21 cellular contexts compared by ENCODE assay signal in genomic region chr11:9470765-9471164, GRCh38. TPM values are rescaled to one million over a fixed set of nuclear protein-coding genes. Genes with fewer than 3 reads are reported as not detected.
DNase-seq lines count a peak whose midpoint lies in the region; ATAC-seq, FAIRE-seq and TF ChIP-seq lines count a peak whose summit lies in the region.
"Had no signal": no experiment of that assay in that cellular context is flagged by ENCODE, and none has a peak within 500 bp of the region (broad histone marks: within the 10 kb centered on the region; RNA-seq: fewer than 3 reads in every experiment).

No MANE protein-coding gene starts in this region.

- H3K4me1 Mint-ChIP-seq in activated naive CD8-positive, alpha-beta T cell (ENCODE audit: low read depth): peaks cover 16% of the 10 kb centered on the region
- peaks cover 4% of the 10 kb centered on the region for H3K4me1 Mint-ChIP-seq in activated naive CD8-positive, alpha-beta T cell treated with anti-CD3 and anti-CD28 coated beads, Interleukin-2, amount 50 U/mL, for 24 hours
- peaks cover 15% of the 10 kb centered on the region for H3K4me1 Mint-ChIP-seq in T-helper 17 cell
- H3K4me1 Mint-ChIP-seq in endodermal cell: no peaks in the 10 kb centered on the region
- H3K4me1 Mint-ChIP-seq: CD14-positive monocyte had no signal

- TF ChIP-seq CTCF in endodermal cell (conservative IDR thresholded peaks at IDR 0.05) (no peak), left lung (IDR thresholded peaks at IDR 0.05) (no peak)

- no peak for DNase-seq in activated naive CD8-positive, alpha-beta T cell treated with anti-CD3 and anti-CD28 coated beads, Interleukin-2, amount 50 U/mL, for 24 hours
- DNase-seq in T-helper 17 cell: no peak
- DNase-seq in endodermal cell: no peak
- no peak for DNase-seq in RCC 7860 (ENCODE audit: low spot score)
- DNase-seq in left lung: no peak
- no peak for DNase-seq in C1 segment of cervical spinal cord (lab: John Stamatoyannopoulos, UW)
- DNase-seq: BE2C; CD8-positive, alpha-beta T cell; COR-L47; DMS153; DMS79 treated with DMSO at 0.1 percent for 48 hours; EL; GM23248; H7; KBM-7 had no signal

- no peak overlapping the region for H3K4me3 Mint-ChIP-seq in activated naive CD8-positive, alpha-beta T cell
- H3K4me3 Mint-ChIP-seq in activated naive CD8-positive, alpha-beta T cell treated with anti-CD3 and anti-CD28 coated beads, Interleukin-2, amount 50 U/mL, for 24 hours: no peak overlapping the region
- no peak overlapping the region for H3K4me3 Mint-ChIP-seq in T-helper 17 cell
- H3K4me3 Mint-ChIP-seq in endodermal cell: no peak overlapping the region
- H3K4me3 Mint-ChIP-seq: CD14-positive monocyte; CD8-positive, alpha-beta T cell had no signal

- no peaks in the 10 kb centered on the region for H3K9me3 ChIP-seq in T-helper 17 cell (ENCODE audit: control insufficient read depth, low read length, poor library complexity, severe bottlenecking)
- H3K9me3 ChIP-seq in endodermal cell (ENCODE audit: control insufficient read depth, low read length): no peaks in the 10 kb centered on the region
- no peaks in the 10 kb centered on the region for H3K9me3 ChIP-seq in left lung
- H3K9me3 ChIP-seq: BE2C had no signal

- H3K27ac ChIP-seq in endodermal cell (ENCODE audit: low read depth, low read length) (no peak overlapping the region), left lung (no peak overlapping the region)
- H3K27ac ChIP-seq: GM23248 had no signal

- FAIRE-seq in RCC 7860 (lab: Jason Lieb, UNC): no peak
- FAIRE-seq: D721Med, G401.6, GM12891, HTR-8/SVneo had no signal

- H3K27me3 Mint-ChIP-seq in activated naive CD8-positive, alpha-beta T cell: no peaks in the 10 kb centered on the region
- H3K27me3 Mint-ChIP-seq in activated naive CD8-positive, alpha-beta T cell treated with anti-CD3 and anti-CD28 coated beads, Interleukin-2, amount 50 U/mL, for 24 hours: no peaks in the 10 kb centered on the region
- no peaks in the 10 kb centered on the region for H3K27me3 Mint-ChIP-seq in T-helper 17 cell
- H3K27me3 Mint-ChIP-seq in endodermal cell (ENCODE audit: insufficient read depth): no peaks in the 10 kb centered on the region

- H3K36me3 Mint-ChIP-seq in activated naive CD8-positive, alpha-beta T cell: peaks cover 14% of the 10 kb centered on the region
- H3K36me3 Mint-ChIP-seq in activated naive CD8-positive, alpha-beta T cell treated with anti-CD3 and anti-CD28 coated beads, Interleukin-2, amount 50 U/mL, for 24 hours (ENCODE audit: low read depth): peaks cover 11% of the 10 kb centered on the region
- H3K36me3 Mint-ChIP-seq in T-helper 17 cell (ENCODE audit: low read depth) (peaks cover 9% of the 10 kb centered on the region), endodermal cell (ENCODE audit: low read depth) (peaks cover 35% of the 10 kb centered on the region)

- peak overlapping the region; percentile 16 for H3K27ac Mint-ChIP-seq in activated naive CD8-positive, alpha-beta T cell
- H3K27ac Mint-ChIP-seq in activated naive CD8-positive, alpha-beta T cell treated with anti-CD3 and anti-CD28 coated beads, Interleukin-2, amount 50 U/mL, for 24 hours: no peak overlapping the region
- peak overlapping the region; percentile 19 for H3K27ac Mint-ChIP-seq in T-helper 17 cell
- H3K27ac Mint-ChIP-seq in endodermal cell: peak overlapping the region; percentile 3
- H3K27ac Mint-ChIP-seq: CD14-positive monocyte; CD8-positive, alpha-beta T cell had no signal

- H3K4me1 ChIP-seq in endodermal cell (ENCODE audit: control insufficient read depth, insufficient read depth, low read length) (no peaks in the 10 kb centered on the region), left lung (no peaks in the 10 kb centered on the region)
- H3K4me1 ChIP-seq: BE2C had no signal

- 88 to 91% methylated on average over 4 of the region's 4 CpGs for WGBS in endodermal cell (ENCODE audit: insufficient coverage in 1 of 2, insufficient read length in 1 of 2), 2 experiments

- no peak for ATAC-seq in activated naive CD8-positive, alpha-beta T cell treated with anti-CD3 and anti-CD28 coated beads, Interleukin-2, amount 50 U/mL, for 24 hours
- no peak for ATAC-seq in T-helper 17 cell
- ATAC-seq in left lung: no peak
- ATAC-seq: CD8-positive, alpha-beta T cell had no signal

- H3K4me3 ChIP-seq in endodermal cell (ENCODE audit: low read length) (no peak overlapping the region), left lung (no peak overlapping the region)
- H3K4me3 ChIP-seq: GM23248 had no signal

- H3K36me3 ChIP-seq in endodermal cell (ENCODE audit: control insufficient read depth, insufficient read depth, low read length): peaks cover 39% of the 10 kb centered on the region
- peaks cover 0 to 55% of the 10 kb centered on the region in 2 donors for H3K36me3 ChIP-seq in left lung

- H3K27me3 ChIP-seq in endodermal cell (ENCODE audit: control insufficient read depth, insufficient read depth, low read length, poor library complexity, severe bottlenecking) (no peaks in the 10 kb centered on the region), left lung (no peaks in the 10 kb centered on the region)
- H3K27me3 ChIP-seq: BE2C had no signal

- H3K9me3 Mint-ChIP-seq in activated naive CD8-positive, alpha-beta T cell (ENCODE audit: low read depth): no peaks in the 10 kb centered on the region
- H3K9me3 Mint-ChIP-seq in activated naive CD8-positive, alpha-beta T cell treated with anti-CD3 and anti-CD28 coated beads, Interleukin-2, amount 50 U/mL, for 24 hours: no peaks in the 10 kb centered on the region
- H3K9me3 Mint-ChIP-seq in endodermal cell: no peaks in the 10 kb centered on the region
- H3K9me3 Mint-ChIP-seq: CD14-positive monocyte; CD8-positive, alpha-beta T cell had no signal

- intact Hi-C loops in left lung (cut with DNase I): no loop called here

- H3K9ac ChIP-seq in endodermal cell (ENCODE audit: extremely low read depth, low read length, poor library complexity, severe bottlenecking): no peak overlapping the region
- H3K9ac ChIP-seq: GM23248 had no signal

RNA-seq across cellular contexts. Expression of gene ZNF143, which starts 10.0 kb away (rescaled TPM):
- total RNA-seq in T-helper 17 cell (10 to 100 TPM; 27.0 to 35.5 TPM), endodermal cell (10 to 100 TPM; 34.6 to 44.4 TPM), left lung (10 to 100 TPM; 17.3 to 25.0 TPM)
- 30.4 TPM for polyA plus RNA-seq in endodermal cell (2013, experiment 1 of 2)
- polyA plus RNA-seq in endodermal cell (2013, experiment 2 of 2): 37.5 TPM
